8 cellular contexts compared by ENCODE assay signal in genomic region chr1:53393325-53393792, GRCh38.
DNase-seq lines count a peak whose midpoint lies in the region; FAIRE-seq and TF ChIP-seq lines count a peak whose summit lies in the region.

No MANE protein-coding gene starts in this region.

- no peak overlapping the region for H3K4me3 ChIP-seq in WERI-Rb-1 (ENCODE audit: low read depth, low read length)

- TF ChIP-seq CTCF in WERI-Rb-1 (IDR thresholded peaks at IDR 0.05; ENCODE audit: low read depth, low read length): peak; percentile 79

- no peaks in the 10 kb centered on the region for H3K36me3 ChIP-seq in WERI-Rb-1

- no peaks in the 10 kb centered on the region for H3K27me3 ChIP-seq in WERI-Rb-1 (ENCODE audit: insufficient read depth, low read depth, severe bottlenecking)

- H3K9me3 ChIP-seq in WERI-Rb-1 (ENCODE audit: severe bottlenecking): peaks cover 2% of the 10 kb centered on the region

- H3K27ac ChIP-seq in WERI-Rb-1: peak overlapping the region; percentile 66

- peak; percentile 88 for FAIRE-seq in GM19239 (lab: Jason Lieb, UNC)

- DNase-seq in AG08396 (ENCODE audit: low spot score) (peak; percentile 87), GM19239 (ENCODE audit: insufficient read length, low spot score) (peak; percentile 66), NCI-H2029 (lab: John Stamatoyannopoulos, UW) (peak; percentile 42), WERI-Rb-1 (peak; percentile 86), T47D (ENCODE audit: low read depth in 1 of 2, low spot score in 1 of 2) (peak; percentile 63 to 71), iris pigment epithelial cell (ENCODE audit: low read depth) (peak; percentile 50), OCI-M2 (lab: John Stamatoyannopoulos, UW; ENCODE audit: unreplicated experiment) (no peak)
- peak; percentile 32 to 64 for DNase-seq in stimulated activated CD4-positive, alpha-beta T cell treated with anti-CD3 and anti-CD28 coated beads, Interleukin-1b, Interleukin-23, amount 100 ng/mL, for 1 hour (ENCODE audit: low read depth in 2 of 2)

- in situ Hi-C loops in T47D (cut with HindIII; ENCODE audit: low pct_unique_long_range_greater_than_20kb, low sequenced_read_pairs): no loop called here
